In genomic region chr19:40561947-40562346, GRCh38 we compare ENCODE assay signal across 1 cellular context.
TF ChIP-seq lines count a peak whose summit lies in the region.

No MANE protein-coding gene starts in this region.

TF ChIP-seq in GM12878, 131 proteins besides CTCF, POLR2A, EP300 and RAD21:
- peak; percentile 13; the same call in 1 of the 2 replicates for TF ChIP-seq SPI1 (IDR thresholded peaks at IDR 0.05; ENCODE audit: borderline replicate concordance, insufficient read depth, low read depth, low read length)
- TF ChIP-seq DPF2 (IDR thresholded peaks at IDR 0.05): no peak
TF ChIP-seq in GM12878: peak in this region for 1.
